In the genomic region with DNA sequence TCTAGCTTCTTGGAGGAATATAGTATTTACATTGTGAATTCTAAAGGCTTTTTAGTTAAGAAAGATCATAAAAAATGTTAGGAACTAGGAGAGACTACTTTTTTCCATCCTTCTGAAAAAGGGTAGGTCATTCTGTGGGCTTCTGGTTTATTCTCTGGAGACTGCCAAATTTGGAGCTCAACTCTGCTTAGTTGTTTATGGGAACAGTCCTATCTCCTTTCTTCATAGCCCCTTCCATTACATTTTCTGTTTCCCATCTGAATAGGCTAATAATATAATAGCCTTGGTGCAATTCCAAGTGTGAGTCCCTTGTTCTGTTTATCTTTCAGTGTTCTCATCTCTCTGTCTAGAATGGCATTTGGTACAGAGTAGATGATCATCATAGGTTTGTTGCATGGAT, we compare ENCODE assay signal across 27 cellular contexts. TPM values are rescaled to one million over a fixed set of nuclear protein-coding genes. Genes with fewer than 3 reads are reported as not detected.
"Had no signal": no experiment of that assay in that cellular context is flagged by ENCODE, and none has a peak within 500 bp of the region (broad histone marks: within the 10 kb centered on the region; RNA-seq: fewer than 3 reads in every experiment).

No MANE protein-coding gene starts in this region.

- DNase-seq: activated B cell treated with CpG ODN at 0.5 μM for 24 hours; activated CD4-positive, alpha-beta T cell treated with anti-CD3 and anti-CD28 coated beads for 48 hours; activated CD4-positive, alpha-beta T cell treated with anti-CD3 and anti-CD28 coated beads, Interleukin-2, amount 50 U/mL, for 1 hour; activated CD4-positive, alpha-beta T cell treated with anti-CD3 and anti-CD28 coated beads, Interleukin-2, amount 50 U/mL, for 48 hours; activated CD8-positive, alpha-beta memory T cell treated with anti-CD3 and anti-CD28 coated beads for 24 hours; activated CD8-positive, alpha-beta T cell treated with anti-CD3 and anti-CD28 coated beads for 36 hours; activated effector memory CD4-positive, alpha-beta T cell treated with Interleukin-2 at 50 U/mL for 16 hours; activated gamma-delta T cell treated with Interleukin-2 at 50 U/mL for 16 hours; activated naive CD4-positive, alpha-beta T cell treated with anti-CD3 and anti-CD28 coated beads, Interleukin-2, amount 50 U/mL, for 16 hours; activated naive CD4-positive, alpha-beta T cell treated with Interleukin-2 at 50 U/mL for 16 hours; activated T-cell treated with anti-CD3 and anti-CD28 coated beads, Interleukin-2, amount 50 U/mL, for 4 hours; amniotic stem cell; anterior cingulate cortex; brain microvascular endothelial cell; dorsolateral prefrontal cortex; effector memory CD4-positive, alpha-beta T cell; endodermal cell; foreskin fibroblast; glutamatergic neuron; T-helper 1 cell; T-helper 17 cell; T1000; WERI-Rb-1 had no signal

- H3K4me3 ChIP-seq: coronary artery, dorsolateral prefrontal cortex had no signal

- H3K36me3 ChIP-seq: brain microvascular endothelial cell, WERI-Rb-1 had no signal

- H3K27me3 ChIP-seq: brain microvascular endothelial cell had no signal

- ATAC-seq: activated CD4-positive, CD25-positive, alpha-beta regulatory T cell treated with anti-CD3 and anti-CD28 coated beads, Interleukin-2, amount 50 U/mL, for 24 hours; activated CD8-positive, alpha-beta T cell treated with anti-CD3 and anti-CD28 coated beads for 36 hours; activated T-cell treated with anti-CD3 and anti-CD28 coated beads, Interleukin-2, amount 50 U/mL, for 4 hours; activated T-helper 17 cell treated with anti-CD3 and anti-CD28 coated beads, Interleukin-2, amount 50 U/mL, for 72 hours; esophagus mucosa; T-helper 17 cell had no signal

- H3K27ac ChIP-seq: brain microvascular endothelial cell, dorsolateral prefrontal cortex, WERI-Rb-1 had no signal

RNA-seq across cellular contexts. Expression of a gene that starts 15.6 kb away (rescaled TPM):
- total RNA-seq: activated B cell treated with CpG ODN at 0.5 μM for 24 hours had no signal

RNA-seq across cellular contexts. Expression of a gene that starts 42.1 kb away (rescaled TPM):
- total RNA-seq: activated B cell treated with CpG ODN at 0.5 μM for 24 hours; activated CD8-positive, alpha-beta T cell treated with anti-CD3 and anti-CD28 coated beads for 36 hours; activated T-cell treated with anti-CD3 and anti-CD28 coated beads, Interleukin-2, amount 50 U/mL, for 4 hours; activated T-helper 17 cell treated with anti-CD3 and anti-CD28 coated beads, Interleukin-2, amount 50 U/mL, for 72 hours had no signal
